Comparison of ENCODE assay signal across 1 cellular context in the genomic region with DNA sequence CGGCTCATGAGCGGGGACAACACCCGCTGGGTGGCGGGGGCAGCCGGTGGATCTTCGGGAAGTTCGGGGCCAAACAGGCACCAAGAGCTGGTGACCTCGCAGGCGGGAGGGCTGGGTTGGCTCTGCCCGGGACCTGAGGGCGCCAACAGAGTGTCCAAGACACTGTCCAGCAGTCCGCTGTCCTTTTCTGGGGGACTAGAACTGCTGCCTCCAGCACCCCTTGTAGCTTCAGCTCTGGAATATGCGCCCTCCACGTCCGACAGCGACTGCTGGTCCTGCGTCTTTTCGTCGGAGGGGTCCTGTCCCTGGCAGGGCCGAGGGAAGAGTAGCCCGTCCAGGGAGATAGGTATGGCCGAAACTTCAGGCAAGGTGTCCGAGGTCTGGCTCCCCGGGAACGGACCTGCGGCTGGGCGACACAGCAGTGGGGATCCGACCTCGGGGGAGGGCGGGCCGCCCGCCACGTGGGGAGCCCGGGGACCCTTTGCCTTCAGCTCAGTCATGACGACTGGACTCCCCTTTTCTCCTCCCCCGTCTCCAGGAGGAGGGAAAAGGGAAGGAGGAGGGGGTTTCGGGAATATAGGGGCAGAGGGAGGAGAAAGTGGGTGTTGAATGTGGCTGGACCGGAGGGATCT.
TF ChIP-seq lines count a peak whose summit lies in the region.

No MANE protein-coding gene starts in this region.

TF ChIP-seq in A549, 52 proteins besides CTCF, POLR2A, EP300 and RAD21 (continued from another document):
- TF ChIP-seq, protein P1, sequence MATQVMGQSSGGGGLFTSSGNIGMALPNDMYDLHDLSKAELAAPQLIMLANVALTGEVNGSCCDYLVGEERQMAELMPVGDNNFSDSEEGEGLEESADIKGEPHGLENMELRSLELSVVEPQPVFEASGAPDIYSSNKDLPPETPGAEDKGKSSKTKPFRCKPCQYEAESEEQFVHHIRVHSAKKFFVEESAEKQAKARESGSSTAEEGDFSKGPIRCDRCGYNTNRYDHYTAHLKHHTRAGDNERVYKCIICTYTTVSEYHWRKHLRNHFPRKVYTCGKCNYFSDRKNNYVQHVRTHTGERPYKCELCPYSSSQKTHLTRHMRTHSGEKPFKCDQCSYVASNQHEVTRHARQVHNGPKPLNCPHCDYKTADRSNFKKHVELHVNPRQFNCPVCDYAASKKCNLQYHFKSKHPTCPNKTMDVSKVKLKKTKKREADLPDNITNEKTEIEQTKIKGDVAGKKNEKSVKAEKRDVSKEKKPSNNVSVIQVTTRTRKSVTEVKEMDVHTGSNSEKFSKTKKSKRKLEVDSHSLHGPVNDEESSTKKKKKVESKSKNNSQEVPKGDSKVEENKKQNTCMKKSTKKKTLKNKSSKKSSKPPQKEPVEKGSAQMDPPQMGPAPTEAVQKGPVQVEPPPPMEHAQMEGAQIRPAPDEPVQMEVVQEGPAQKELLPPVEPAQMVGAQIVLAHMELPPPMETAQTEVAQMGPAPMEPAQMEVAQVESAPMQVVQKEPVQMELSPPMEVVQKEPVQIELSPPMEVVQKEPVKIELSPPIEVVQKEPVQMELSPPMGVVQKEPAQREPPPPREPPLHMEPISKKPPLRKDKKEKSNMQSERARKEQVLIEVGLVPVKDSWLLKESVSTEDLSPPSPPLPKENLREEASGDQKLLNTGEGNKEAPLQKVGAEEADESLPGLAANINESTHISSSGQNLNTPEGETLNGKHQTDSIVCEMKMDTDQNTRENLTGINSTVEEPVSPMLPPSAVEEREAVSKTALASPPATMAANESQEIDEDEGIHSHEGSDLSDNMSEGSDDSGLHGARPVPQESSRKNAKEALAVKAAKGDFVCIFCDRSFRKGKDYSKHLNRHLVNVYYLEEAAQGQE (IDR thresholded peaks at IDR 0.05): no peak
- TF ChIP-seq EHF (CRISPR knock-in tag; IDR thresholded peaks at IDR 0.05): no peak
- TF ChIP-seq, protein P2, sequence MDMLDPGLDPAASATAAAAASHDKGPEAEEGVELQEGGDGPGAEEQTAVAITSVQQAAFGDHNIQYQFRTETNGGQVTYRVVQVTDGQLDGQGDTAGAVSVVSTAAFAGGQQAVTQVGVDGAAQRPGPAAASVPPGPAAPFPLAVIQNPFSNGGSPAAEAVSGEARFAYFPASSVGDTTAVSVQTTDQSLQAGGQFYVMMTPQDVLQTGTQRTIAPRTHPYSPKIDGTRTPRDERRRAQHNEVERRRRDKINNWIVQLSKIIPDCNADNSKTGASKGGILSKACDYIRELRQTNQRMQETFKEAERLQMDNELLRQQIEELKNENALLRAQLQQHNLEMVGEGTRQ (IDR thresholded peaks at IDR 0.05): no peak
- TF ChIP-seq MAZ (IDR thresholded peaks at IDR 0.05; ENCODE audit: borderline replicate concordance, low read depth, low read length): no peak
- TF ChIP-seq CEBPB (IDR thresholded peaks at IDR 0.05): no peak
